ENCODE assay signal across 1 cellular context in genomic region chr17:78952706-78953105, GRCh38.
TF ChIP-seq lines count a peak whose summit lies in the region.

No MANE protein-coding gene starts in this region.

TF ChIP-seq in neural cell, 6 proteins besides CTCF, POLR2A, EP300 and RAD21 (continued from another document):
- TF ChIP-seq REST (IDR thresholded peaks at IDR 0.05; ENCODE audit: borderline replicate concordance) (no peak), POLR2AphosphoS5 (IDR thresholded peaks at IDR 0.05) (no peak)
TF ChIP-seq in neural cell: peak in this region for 0.
